8 cellular contexts compared by ENCODE assay signal in genomic region chr6:10429638-10430427, GRCh38. TPM values are rescaled to one million over a fixed set of nuclear protein-coding genes. Genes with fewer than 3 reads are reported as not detected.
A peak's percentile ranks its signal among the peaks of the same experiment; 100 is the strongest.
DNase-seq lines count a peak whose midpoint lies in the region; ATAC-seq, FAIRE-seq and TF ChIP-seq lines count a peak whose summit lies in the region.

No MANE protein-coding gene starts in this region.

- H3K36me3 ChIP-seq in keratinocyte (ENCODE audit: control insufficient read depth in 2 of 2, extremely low read depth in 1 of 2, insufficient read depth in 2 of 2, low read length in 2 of 2) (no peaks in the 10 kb centered on the region), upper lobe of left lung (no peaks in the 10 kb centered on the region)

- no peak for TF ChIP-seq EP300 in upper lobe of left lung (IDR thresholded peaks at IDR 0.05)

- no peaks in the 10 kb centered on the region for H3K9me1 ChIP-seq in keratinocyte (ENCODE audit: control insufficient read depth, extremely low read depth, insufficient read depth, low read length)

- peaks cover 84% of the 10 kb centered on the region for H3K4me1 ChIP-seq in keratinocyte (ENCODE audit: control insufficient read depth, extremely low read depth, insufficient read depth, low read length)
- H3K4me1 ChIP-seq in upper lobe of left lung, result peaks cover 11 to 25% (median 17%) of the 10 kb centered on the region in 4 donors

- dilution Hi-C loops in keratinocyte (cut with MboI; ENCODE audit: extremely low pct_ligation_motif_present, low sequenced_read_pairs), result no loop called here

- no peaks in the 10 kb centered on the region for H3K9me3 Mint-ChIP-seq in activated CD8-positive, alpha-beta T cell treated with anti-CD3 and anti-CD28 coated beads for 36 hours

- DNase-seq in COR-L47 (lab: John Stamatoyannopoulos, UW) (peak; percentile 69), NCI-H2081 (lab: John Stamatoyannopoulos, UW) (peak; percentile 67 to 86), keratinocyte (ENCODE audit: low read depth, low spot score) (no peak), upper lobe of left lung (no peak)
- no peak for DNase-seq in activated CD8-positive, alpha-beta T cell treated with anti-CD3 and anti-CD28 coated beads for 36 hours
- no peak for DNase-seq in stimulated activated CD4-positive, alpha-beta T cell treated with anti-CD3 and anti-CD28 coated beads, Interleukin-4, amount 100 ng/mL, for 4 hours

- peak overlapping the region; percentile 94 for H3K27ac ChIP-seq in keratinocyte (ENCODE audit: control insufficient read depth, insufficient read depth, low read length)
- no peak overlapping the region for H3K27ac ChIP-seq in upper lobe of left lung

- H3K27me3 ChIP-seq in keratinocyte (ENCODE audit: control insufficient read depth, extremely low read depth, insufficient read depth, low read length) (no peaks in the 10 kb centered on the region), upper lobe of left lung (peaks cover 0 to 19% (median 7%) of the 10 kb centered on the region in 4 donors)

- H3K27me3 Mint-ChIP-seq in activated CD8-positive, alpha-beta T cell treated with anti-CD3 and anti-CD28 coated beads for 36 hours, result peaks cover 47% of the 10 kb centered on the region

- H3K4me3 ChIP-seq in keratinocyte (ENCODE audit: control insufficient read depth in 2 of 3, extremely low read depth in 1 of 3, insufficient read depth in 2 of 3, low read depth in 1 of 3, low read length in 3 of 3) (peak overlapping the region in 2 of 3 experiments; percentile 15 to 47), upper lobe of left lung (no peak overlapping the region)

- H3K9ac ChIP-seq in keratinocyte (ENCODE audit: control insufficient read depth, extremely low read depth, insufficient read depth, low read length), result peak overlapping the region; percentile 81

- POLR2A ChIA-PET in activated CD8-positive, alpha-beta T cell treated with anti-CD3 and anti-CD28 coated beads for 36 hours (lab: Charles Lee), result interaction anchor here (0.7 kb wide), 1 partner anchor 282 kb away, joined by 5 read pairs; no protein-coding TSS in a partner anchor

- H3K79me2 ChIP-seq in keratinocyte (ENCODE audit: control insufficient read depth, insufficient read depth, low read length), result no peaks in the 10 kb centered on the region

- peak overlapping the region; percentile 76 for H3K4me2 ChIP-seq in keratinocyte (ENCODE audit: control insufficient read depth, extremely low read depth, insufficient read depth, low read depth, low read length)

- peak overlapping the region; percentile 82 for H2AFZ ChIP-seq in keratinocyte (ENCODE audit: control insufficient read depth, low read length)

- H3K36me3 Mint-ChIP-seq in activated CD8-positive, alpha-beta T cell treated with anti-CD3 and anti-CD28 coated beads for 36 hours (ENCODE audit: low read depth), result no peaks in the 10 kb centered on the region

- no peak for TF ChIP-seq POLR2A in upper lobe of left lung (IDR thresholded peaks at IDR 0.05)

- H3K4me3 Mint-ChIP-seq in activated CD8-positive, alpha-beta T cell treated with anti-CD3 and anti-CD28 coated beads for 36 hours, result peak overlapping the region; percentile 30

- no peak overlapping the region for H3K27ac Mint-ChIP-seq in activated CD8-positive, alpha-beta T cell treated with anti-CD3 and anti-CD28 coated beads for 36 hours

- H3K9me3 ChIP-seq in keratinocyte (ENCODE audit: control insufficient read depth, low read depth, low read length) (no peaks in the 10 kb centered on the region), upper lobe of left lung (no peaks in the 10 kb centered on the region)

- CTCF ChIA-PET in activated CD8-positive, alpha-beta T cell treated with anti-CD3 and anti-CD28 coated beads for 36 hours (lab: Charles Lee), result interaction anchor here (0.8 to 4.0 kb wide), 10 partner anchors 8 to 1447 kb away, joined by 3 to 23 read pairs (median 5); partner anchors contain the start of gene TFAP2A

- intact Hi-C loops in activated CD8-positive, alpha-beta T cell treated with anti-CD3 and anti-CD28 coated beads for 36 hours (cut with micrococcal nuclease), result loop anchor here (10.0 kb wide), 2 partner anchors 175 to 885 kb away; no protein-coding TSS in a partner anchor

- no peaks in the 10 kb centered on the region for H4K20me1 ChIP-seq in keratinocyte (ENCODE audit: control insufficient read depth, extremely low read depth, insufficient read depth, low read length)

- WGBS in upper lobe of left lung, 2 donors, result 22 to 26% methylated on average over 12 of the region's 12 CpGs

- peaks cover 10% of the 10 kb centered on the region for H3K4me1 Mint-ChIP-seq in activated CD8-positive, alpha-beta T cell treated with anti-CD3 and anti-CD28 coated beads for 36 hours (ENCODE audit: low read depth)

- ATAC-seq in GM18511 (IDR thresholded peaks at IDR 0.05; ENCODE audit: unreplicated experiment), result peak; percentile 69
- peak; percentile 61 for ATAC-seq in HG02943 (IDR thresholded peaks at IDR 0.05; ENCODE audit: low read depth, unreplicated experiment)
- peak; percentile 65 for ATAC-seq in activated CD8-positive, alpha-beta T cell treated with anti-CD3 and anti-CD28 coated beads for 36 hours
- ATAC-seq in upper lobe of left lung (ENCODE audit: low FRiP score in 2 of 2), result peak in 1 of 2 donors; percentile 53

- peak; percentile 87 for FAIRE-seq in keratinocyte (lab: Jason Lieb, UNC)

- peak; percentile 49 for TF ChIP-seq CTCF in activated CD8-positive, alpha-beta T cell treated with anti-CD3 and anti-CD28 coated beads for 36 hours (IDR thresholded peaks at IDR 0.05)
- TF ChIP-seq CTCF in keratinocyte (optimal IDR thresholded peaks at IDR 0.05 in 1 of 3, IDR thresholded peaks at IDR 0.05 in 1 of 3, conservative IDR thresholded peaks at IDR 0.05 in 1 of 3; ENCODE audit: extremely low read depth in 1 of 3, insufficient read depth in 2 of 3, low read length in 3 of 3) (peak in 2 of 3 experiments; percentile 15 to 63), upper lobe of left lung (IDR thresholded peaks at IDR 0.05) (peak in 4 of 6 experiments; percentile 22 to 57 (median 45))

RNA-seq across cellular contexts. Expression of gene TFAP2A, which starts 15.0 kb away (rescaled TPM):
- total RNA-seq in activated CD8-positive, alpha-beta T cell treated with anti-CD3 and anti-CD28 coated beads for 36 hours, result not detected
- polyA plus RNA-seq in keratinocyte, result 25.5 to 30.2 TPM (median 27.7 TPM) in 3 replicates
- 88.1 TPM for polyA plus RNA-seq in keratinocyte (2011; ENCODE audit: low read depth)
- 28.5 and 39.0 TPM in 2 replicates for polyA plus RNA-seq in keratinocyte (2011; cell fraction: cytosol; rRNA removed)
- 104 and 128 TPM in 2 replicates for polyA plus RNA-seq in keratinocyte (2011; cell fraction: nucleus; rRNA removed)
- 64.1 and 117 TPM in 2 replicates for polyA plus RNA-seq in keratinocyte (2012; ENCODE audit: low replicate concordance)
- polyA minus RNA-seq in keratinocyte, result 26.9 to 42.3 TPM (median 32.3 TPM) in 3 replicates
- polyA minus RNA-seq in keratinocyte (2011; cell fraction: cytosol; rRNA and poly(A)+ RNA removed), result 55.2 TPM
- polyA minus RNA-seq in keratinocyte (2011; cell fraction: nucleus; rRNA and poly(A)+ RNA removed), result 65.1 and 87.0 TPM in 2 replicates
- total RNA-seq in upper lobe of left lung, result 1 to 10 TPM in 4 of 6 donors, under 1 TPM in 1, not detected in 1; 0.69 to 7.8 (median 1.1) TPM

Comparison
In these comparisons a context has a peak if more than half of its experiments do, and no peak if none do; other contexts are left out.
1. DNase-seq: peak in COR-L47 (single experiment) and NCI-H2081 (2 of 2); none in activated CD8-positive, alpha-beta T cell treated with anti-CD3 and anti-CD28 coated beads for 36 hours (single experiment), keratinocyte (single experiment), upper lobe of left lung (0 of 2) and stimulated activated CD4-positive, alpha-beta T cell treated with anti-CD3 and anti-CD28 coated beads, Interleukin-4, amount 100 ng/mL, for 4 hours (0 of 2).
2. H3K4me3 ChIP-seq: peak in keratinocyte (2 of 3); none in upper lobe of left lung (0 of 4).
3. Peak in every context shown above with its lines, with median percentiles within 50 percentile points of each other: CTCF ChIP-seq.